8 cellular contexts compared by ENCODE assay signal in the genomic region with DNA sequence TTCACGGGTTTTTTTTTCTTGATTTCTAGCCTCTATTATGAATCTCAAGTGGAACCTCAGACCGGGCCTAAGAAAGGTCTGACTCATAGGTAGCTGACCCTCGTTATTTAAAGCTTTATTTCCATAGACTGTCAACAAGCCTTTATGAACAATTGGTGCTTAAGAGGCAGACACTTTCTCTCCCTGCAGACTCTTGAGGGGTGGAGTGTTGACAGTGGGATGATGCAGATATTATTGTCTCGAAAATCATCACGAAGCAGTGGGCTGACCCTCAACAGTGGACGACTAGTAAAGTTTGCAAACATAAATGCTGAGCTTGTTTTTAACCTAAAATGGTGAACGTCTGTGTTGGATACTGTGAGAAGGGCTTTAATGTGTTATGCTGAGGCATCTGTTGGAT. TPM values are rescaled to one million over a fixed set of nuclear protein-coding genes. Genes with fewer than 3 reads are reported as not detected.
DNase-seq lines count a peak whose midpoint lies in the region; ATAC-seq and TF ChIP-seq lines count a peak whose summit lies in the region.

No MANE protein-coding gene starts in this region.

- TF ChIP-seq CTCF in Caco-2 (IDR thresholded peaks at IDR 0.05; ENCODE audit: insufficient read depth in 1 of 2, low read depth in 1 of 2, low read length in 1 of 2, severe bottlenecking in 1 of 2, unreplicated experiment in 1 of 2) = no peak

- intact Hi-C loops in Caco-2 (cut with micrococcal nuclease; ENCODE audit: unreplicated experiment) = loop anchor here (5.0 kb wide), 1 partner anchor 145 kb away; no protein-coding TSS in a partner anchor
- intact Hi-C loops in sciatic nerve (cut with DNase I) = no loop called here

- H3K4me1 ChIP-seq in Caco-2 (peaks cover 22% of the 10 kb centered on the region), muscle layer of colon (ENCODE audit: insufficient read depth, low read length) (peaks cover 41% of the 10 kb centered on the region)

- no peak overlapping the region for H3K4me3 ChIP-seq in Caco-2 (ENCODE audit: low read depth, low read length)
- peak overlapping the region; percentile 78 to 88 for H3K4me3 ChIP-seq in muscle layer of colon (ENCODE audit: low read depth in 1 of 2, low read length in 2 of 2)

- no peaks in the 10 kb centered on the region for H3K27me3 Mint-ChIP-seq in Caco-2 (ENCODE audit: insufficient read depth, unreplicated experiment)
- peaks cover 3% of the 10 kb centered on the region for H3K27me3 Mint-ChIP-seq in activated naive CD8-positive, alpha-beta T cell

- no peaks in the 10 kb centered on the region for H3K9me3 ChIP-seq in Caco-2
- H3K9me3 ChIP-seq in muscle layer of colon (ENCODE audit: low read length) = no peaks in the 10 kb centered on the region

- peaks cover 14% of the 10 kb centered on the region for H3K36me3 Mint-ChIP-seq in Caco-2 (ENCODE audit: insufficient read depth, unreplicated experiment)
- peaks cover 9% of the 10 kb centered on the region for H3K36me3 Mint-ChIP-seq in activated naive CD8-positive, alpha-beta T cell

- H3K4me1 Mint-ChIP-seq in Caco-2 (ENCODE audit: low read depth, unreplicated experiment) = peaks cover 23% of the 10 kb centered on the region
- peaks cover 56% of the 10 kb centered on the region for H3K4me1 Mint-ChIP-seq in activated naive CD8-positive, alpha-beta T cell (ENCODE audit: low read depth)

- BruUV-seq in Caco-2 (replicated peaks; lab: Mats Ljungman, UMichigan) = no TSS peak

- H3K9me3 Mint-ChIP-seq in Caco-2 (ENCODE audit: unreplicated experiment) = peaks cover 14% of the 10 kb centered on the region
- no peaks in the 10 kb centered on the region for H3K9me3 Mint-ChIP-seq in activated naive CD8-positive, alpha-beta T cell (ENCODE audit: low read depth)

- peak overlapping the region; percentile 92 for H3K4me3 Mint-ChIP-seq in Caco-2 (ENCODE audit: unreplicated experiment)
- H3K4me3 Mint-ChIP-seq in activated naive CD8-positive, alpha-beta T cell = peak overlapping the region; percentile 90

- ATAC-seq in HG02759 (IDR thresholded peaks at IDR 0.05; ENCODE audit: unreplicated experiment) (no peak), sciatic nerve (no peak)

- DNase-seq in Caco-2 (no peak), HCEC 1CT (peak; percentile 49), NCI-H1930 (lab: John Stamatoyannopoulos, UW) (no peak), sciatic nerve (ENCODE audit: low spot score) (no peak), RPMI8226 (no peak)

- CTCF ChIA-PET in Caco-2 (lab: Charles Lee) = interaction anchor here (2.8 kb wide), 1 partner anchor 7 kb away, joined by 19 read pairs; no protein-coding TSS in a partner anchor

- H3K27ac Mint-ChIP-seq in Caco-2 (ENCODE audit: unreplicated experiment) = no peak overlapping the region
- peak overlapping the region; percentile 79 for H3K27ac Mint-ChIP-seq in activated naive CD8-positive, alpha-beta T cell

- peak overlapping the region; percentile 15 for H3K9ac ChIP-seq in muscle layer of colon (ENCODE audit: low read length)

- H3K36me3 ChIP-seq in Caco-2 (ENCODE audit: control insufficient read depth, insufficient read depth, low read length) (peaks cover 2% of the 10 kb centered on the region; the same call in 1 of the 2 replicates), muscle layer of colon (ENCODE audit: insufficient read depth, low read length) (peaks cover 6% of the 10 kb centered on the region)

- H3K27me3 ChIP-seq in Caco-2 (replicated peaks; ENCODE audit: control insufficient read depth, insufficient read depth, low read length) = no peaks in the 10 kb centered on the region
- no peaks in the 10 kb centered on the region for H3K27me3 ChIP-seq in muscle layer of colon (ENCODE audit: control insufficient read depth in 1 of 2, insufficient read depth in 2 of 2, low read length in 2 of 2)

- H3K27ac ChIP-seq in muscle layer of colon (ENCODE audit: low read depth, low read length) = peak overlapping the region; percentile 70

- POLR2A ChIA-PET in Caco-2 (lab: Charles Lee) = no interaction called here

RNA-seq across cellular contexts. Expression of gene SFT2D2, which starts 1.8 kb away (rescaled TPM):
- total RNA-seq in Caco-2 (2022) (58.7 and 59.3 TPM in 2 replicates), sciatic nerve (74.4 TPM)

RNA-seq across cellular contexts. Expression of gene TIPRL, which starts 48.9 kb away (rescaled TPM):
- 35.7 and 38.1 TPM in 2 replicates for total RNA-seq in Caco-2 (2022)
- 24.3 TPM for total RNA-seq in sciatic nerve

RNA-seq across cellular contexts. Expression of gene TBX19, which starts 53.1 kb away (rescaled TPM):
- 2.8 and 3.3 TPM in 2 replicates for total RNA-seq in Caco-2 (2022)
- total RNA-seq in sciatic nerve = 6.7 TPM
